Comparison of ENCODE assay signal across 20 cellular contexts in genomic region chr2:195212586-195212985, GRCh38.
DNase-seq lines count a peak whose midpoint lies in the region; ATAC-seq, FAIRE-seq and TF ChIP-seq lines count a peak whose summit lies in the region.
"Had no signal": no experiment of that assay in that cellular context is flagged by ENCODE, and none has a peak within 500 bp of the region (broad histone marks: within the 10 kb centered on the region; RNA-seq: fewer than 3 reads in every experiment).

No MANE protein-coding gene starts in this region.

- peak overlapping the region; percentile 39; the same call in 1 of the 2 replicates for H2AFZ ChIP-seq in GM23248

- H3K4me3 ChIP-seq in A549 = no peak overlapping the region
- no peak overlapping the region for H3K4me3 ChIP-seq in GM23248
- H3K4me3 ChIP-seq in mesendoderm (ENCODE audit: low read length) = no peak overlapping the region
- H3K4me3 ChIP-seq: GM12878 had no signal

- no peaks in the 10 kb centered on the region for H3K36me3 Mint-ChIP-seq in effector memory CD8-positive, alpha-beta T cell (ENCODE audit: insufficient read depth)

- no peak overlapping the region for H3K56ac ChIP-seq in mesendoderm (ENCODE audit: low read length)

- TF ChIP-seq POLR2A in A549 (IDR thresholded peaks at IDR 0.05; ENCODE audit: low read length) = no peak

- no peak overlapping the region for H2BK15ac ChIP-seq in mesendoderm (replicated peaks; ENCODE audit: low read depth)

- H3K27me3 Mint-ChIP-seq in effector memory CD8-positive, alpha-beta T cell = peaks cover 16 to 18% of the 10 kb centered on the region in 2 donors
- H3K27me3 Mint-ChIP-seq: CD4-positive, alpha-beta T cell had no signal

- H3K27ac ChIP-seq in A549 (no peak overlapping the region), GM23248 (no peak overlapping the region), mesendoderm (ENCODE audit: low read depth, low read length) (no peak overlapping the region)

- H2AK5ac ChIP-seq in mesendoderm (ENCODE audit: low read length) = no peak overlapping the region

- H3K79me2 ChIP-seq in GM23248 (ENCODE audit: insufficient read depth) = no peaks in the 10 kb centered on the region
- no peaks in the 10 kb centered on the region for H3K79me2 ChIP-seq in mesendoderm (ENCODE audit: control insufficient read depth, insufficient read depth, low read length)

- H2BK5ac ChIP-seq in mesendoderm (ENCODE audit: low read length) = no peak overlapping the region

- H3K27me3 ChIP-seq in GM23248 (replicated peaks; ENCODE audit: insufficient read depth) (no peaks in the 10 kb centered on the region), mesendoderm (ENCODE audit: insufficient read depth, low read length, poor library complexity) (no peaks in the 10 kb centered on the region)

- CTCF ChIA-PET in A549 (lab: Yijun Ruan, JAX) = no interaction called here

- POLR2A ChIA-PET in A549 (lab: Yijun Ruan, JAX) = no interaction called here

- WGBS in A549 (ENCODE audit: missing lambda C conversion rate) = 10% methylated on average over 3 of the region's 3 CpGs
- 1 to 2% methylated on average over 3 of the region's 3 CpGs for WGBS in GM23248 (ENCODE audit: low coverage in 1 of 2, low lambda C conversion rate in 2 of 2, missing lambda C conversion rate in 2 of 2), 2 experiments
- WGBS in mesendoderm (ENCODE audit: extremely low coverage, insufficient coverage, low lambda C conversion rate) = no CpG with 5 or more reads among the region's 3 CpGs

- H3K23ac ChIP-seq in mesendoderm (ENCODE audit: low read length) = no peak overlapping the region

- H3K36me3 ChIP-seq in GM23248 (ENCODE audit: low read depth) (no peaks in the 10 kb centered on the region), mesendoderm (ENCODE audit: control insufficient read depth, insufficient read depth, low read length) (no peaks in the 10 kb centered on the region)

- TF ChIP-seq RAD21 in A549 (conservative IDR thresholded peaks at IDR 0.05 in 1 of 2, IDR thresholded peaks at IDR 0.05 in 1 of 2) = no peak

- H3K4ac ChIP-seq in mesendoderm (ENCODE audit: low read depth, low read length) = no peak overlapping the region

- H4K8ac ChIP-seq in mesendoderm (ENCODE audit: low read depth, low read length) = no peak overlapping the region

- H3F3A ChIP-seq in GM23248 (ENCODE audit: insufficient read depth) = no peaks in the 10 kb centered on the region

- H3K4me1 ChIP-seq in A549 (no peaks in the 10 kb centered on the region), GM23248 (ENCODE audit: insufficient read depth) (no peaks in the 10 kb centered on the region), mesendoderm (ENCODE audit: control insufficient read depth, low read depth, low read length) (no peaks in the 10 kb centered on the region)

- H4K20me1 ChIP-seq in GM23248 (ENCODE audit: insufficient read depth) = no peaks in the 10 kb centered on the region

- H3K9me3 ChIP-seq in A549 (no peaks in the 10 kb centered on the region), GM23248 (ENCODE audit: low read depth) (no peaks in the 10 kb centered on the region)
- H3K9me3 ChIP-seq: SK-N-SH had no signal

- no peak overlapping the region for H4K5ac ChIP-seq in mesendoderm (ENCODE audit: low read length)

- no peaks in the 10 kb centered on the region for H3K79me1 ChIP-seq in mesendoderm (ENCODE audit: low read length)

- FAIRE-seq in A549 (lab: Jason Lieb, UNC) = no peak
- FAIRE-seq: G401.6, GM12878, RCC 7860 had no signal

- H3K27ac Mint-ChIP-seq in effector memory CD8-positive, alpha-beta T cell = no peak overlapping the region
- H3K27ac Mint-ChIP-seq: B cell; CD4-positive, alpha-beta T cell had no signal

- no peak for DNase-seq in A549 (ENCODE audit: low read depth in 1 of 2, low spot score in 1 of 2)
- DNase-seq in GM23248 = no peak
- peak; percentile 61 for DNase-seq in NCI-H748 (lab: John Stamatoyannopoulos, UW; ENCODE audit: unreplicated experiment)
- peak; percentile 16 for DNase-seq in mesendoderm
- DNase-seq in effector memory CD8-positive, alpha-beta T cell = no peak
- DNase-seq in stimulated activated CD4-positive, alpha-beta T cell treated with anti-CD3 and anti-CD28 coated beads, Interleukin-4, amount 100 ng/mL, for 24 hours = no peak
- DNase-seq: CD4-positive, alpha-beta T cell; DND-41; GOT3; KG1; NCI-H1694; NCI-H446 treated with DMSO at 0.1 percent for 48 hours; Right ventricle myocardium superior; SK-N-SH had no signal

- H3K9me3 Mint-ChIP-seq in effector memory CD8-positive, alpha-beta T cell = no peaks in the 10 kb centered on the region

- TF ChIP-seq EP300 in A549 (IDR thresholded peaks at IDR 0.05) = no peak

- H2BK120ac ChIP-seq in mesendoderm (ENCODE audit: low read depth, low read length) = no peak overlapping the region

- in situ Hi-C loops in GM23248 (cut with MboI) = no loop called here

- no peak for TF ChIP-seq CTCF in A549 (IDR thresholded peaks at IDR 0.05)

- H3K9ac ChIP-seq in GM23248 = no peak overlapping the region
- H3K9ac ChIP-seq in mesendoderm (ENCODE audit: low read length) = no peak overlapping the region
- H3K9ac ChIP-seq: SK-N-SH had no signal

- ATAC-seq in A549 (no peak), SK-N-SH treated with all-trans-retinoic acid at 6 μM for 48 hours (no peak), HG03457 (IDR thresholded peaks at IDR 0.05; ENCODE audit: unreplicated experiment) (no peak)
- ATAC-seq in effector memory CD8-positive, alpha-beta T cell (replicated peaks) = no peak
- ATAC-seq: GM12878 had no signal

- H3K4me2 ChIP-seq in A549 (0 out of 3 replicates have a peak overlapping the region, but pooled peaks have one; percentile 2), GM23248 (ENCODE audit: unreplicated experiment) (no peak overlapping the region), mesendoderm (ENCODE audit: low read length) (no peak overlapping the region)
- H3K4me2 ChIP-seq: SK-N-SH had no signal

- no peaks in the 10 kb centered on the region for H3K9me2 ChIP-seq in GM23248 (ENCODE audit: insufficient read depth)
- H3K9me2 ChIP-seq: SK-N-SH had no signal

- H3K4me3 Mint-ChIP-seq in effector memory CD8-positive, alpha-beta T cell = no peak overlapping the region
- H3K4me3 Mint-ChIP-seq: B cell; CD4-positive, alpha-beta T cell had no signal

- H3K18ac ChIP-seq in mesendoderm (ENCODE audit: low read length) = no peak overlapping the region

- no peaks in the 10 kb centered on the region for H3K4me1 Mint-ChIP-seq in effector memory CD8-positive, alpha-beta T cell (ENCODE audit: low read depth in 2 of 2)
- H3K4me1 Mint-ChIP-seq: B cell had no signal

TF ChIP-seq in A549, 52 proteins besides CTCF, POLR2A, EP300 and RAD21:
- TF ChIP-seq SMC3 (IDR thresholded peaks at IDR 0.05) (no peak), KDM5A (IDR thresholded peaks at IDR 0.05) (no peak)

TF ChIP-seq in SK-N-SH treated with all-trans-retinoic acid at 6 μM for 48 hours, 23 proteins besides CTCF, POLR2A, EP300 and RAD21:
- TF ChIP-seq PATZ1 (CRISPR knock-in tag; IDR thresholded peaks at IDR 0.05; ENCODE audit: borderline replicate concordance) (no peak), ISL1 (CRISPR knock-in tag; IDR thresholded peaks at IDR 0.05) (no peak), TCF4 (CRISPR knock-in tag; IDR thresholded peaks at IDR 0.05; ENCODE audit: borderline replicate concordance) (no peak), BACH2 (CRISPR knock-in tag; IDR thresholded peaks at IDR 0.05; ENCODE audit: borderline replicate concordance) (no peak)

Comparison
In these comparisons a context has a peak if more than half of its experiments do, and no peak if none do; other contexts are left out.
1. DNase-seq: peak in NCI-H748 (single experiment) and mesendoderm (single experiment); none in A549 (0 of 2), GM23248 (single experiment), effector memory CD8-positive, alpha-beta T cell (0 of 3) and stimulated activated CD4-positive, alpha-beta T cell treated with anti-CD3 and anti-CD28 coated beads, Interleukin-4, amount 100 ng/mL, for 24 hours (single experiment).